Comparison of ENCODE assay signal across 9 cellular contexts in the genomic region with DNA sequence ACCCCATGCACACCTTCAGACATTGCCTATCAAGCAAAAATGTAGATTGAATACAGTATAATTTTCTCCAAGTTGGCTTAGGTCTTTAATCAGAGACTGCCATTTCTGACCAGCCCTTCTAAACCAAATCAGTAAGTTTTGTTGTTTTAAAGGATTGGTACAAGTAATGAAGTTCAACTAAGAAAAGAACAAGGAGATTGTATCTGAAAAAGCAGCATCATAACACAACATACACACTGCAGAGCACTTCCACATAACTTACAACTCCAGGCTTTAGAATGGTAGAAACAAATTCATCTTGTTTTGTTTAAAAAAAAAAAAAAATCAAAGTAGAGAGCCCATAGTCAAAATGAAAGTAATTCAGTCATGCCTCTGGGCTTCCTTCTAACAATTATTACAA. TPM values are rescaled to one million over a fixed set of nuclear protein-coding genes. Genes with fewer than 3 reads are reported as not detected.
"Had no signal": no experiment of that assay in that cellular context is flagged by ENCODE, and none has a peak within 500 bp of the region (broad histone marks: within the 10 kb centered on the region; RNA-seq: fewer than 3 reads in every experiment).

No MANE protein-coding gene starts in this region.

- FAIRE-seq: G401.6, GM12878, GM12891, GM12892, GM18507, GM19239 had no signal

- ATAC-seq: GM12878 had no signal

- H3K4me3 ChIP-seq: GM12878 had no signal

- DNase-seq: GDM1, GF-D8 had no signal

RNA-seq across cellular contexts. Expression of a gene that starts 16.1 kb away (rescaled TPM):
- total RNA-seq: G401, GM12878 had no signal

RNA-seq across cellular contexts. Expression of a gene that starts 52.6 kb away (rescaled TPM):
- total RNA-seq: G401 had no signal

RNA-seq across cellular contexts. Expression of a gene that starts 57.6 kb away (rescaled TPM):
- total RNA-seq: G401, GM12878 had no signal
- polyA plus RNA-seq: GM12878 had no signal
